ENCODE assay signal across 12 cellular contexts in the genomic region with DNA sequence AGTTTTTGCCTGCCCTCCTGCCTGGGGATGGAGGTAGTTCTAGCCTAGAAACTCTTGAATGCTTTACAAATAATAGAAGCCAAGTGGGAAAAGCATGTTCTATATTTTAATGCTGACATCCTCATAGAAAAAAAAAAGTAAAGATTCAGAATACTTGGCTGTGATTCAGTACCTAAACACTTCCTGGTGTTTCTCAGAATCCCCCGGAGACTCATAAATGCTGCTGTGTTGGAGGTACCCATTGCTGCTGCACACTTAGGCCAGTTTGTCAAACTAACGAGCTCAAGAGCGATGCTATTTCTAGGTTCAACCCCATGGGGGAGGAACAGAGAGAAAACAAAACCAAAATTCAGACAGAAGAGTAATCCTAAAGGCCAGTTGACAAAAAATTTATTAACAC. TPM values are rescaled to one million over a fixed set of nuclear protein-coding genes. Genes with fewer than 3 reads are reported as not detected.
DNase-seq lines count a peak whose midpoint lies in the region; ATAC-seq, FAIRE-seq and TF ChIP-seq lines count a peak whose summit lies in the region.
"Had no signal": no experiment of that assay in that cellular context is flagged by ENCODE, and none has a peak within 500 bp of the region (broad histone marks: within the 10 kb centered on the region; RNA-seq: fewer than 3 reads in every experiment).

No MANE protein-coding gene starts in this region.

- TF ChIP-seq CTCF in bronchial epithelial cell (IDR thresholded peaks at IDR 0.05; ENCODE audit: insufficient read depth, low read length, severe bottlenecking) = no peak
- TF ChIP-seq CTCF in thyroid gland (IDR thresholded peaks at IDR 0.05) = no peak

- H3K9me3 ChIP-seq in thyroid gland = no peaks in the 10 kb centered on the region
- H3K9me3 ChIP-seq: lower lobe of right lung had no signal

- H3K27me3 ChIP-seq in bronchial epithelial cell (ENCODE audit: control insufficient read depth, insufficient read depth, low read length) (no peaks in the 10 kb centered on the region), thyroid gland (no peaks in the 10 kb centered on the region)

- H3K4me3 ChIP-seq in bronchial epithelial cell (ENCODE audit: low read depth, low read length) (no peak overlapping the region), skeletal muscle cell (ENCODE audit: low read depth, low read length) (no peak overlapping the region), thyroid gland (replicated peaks in 1 of 3) (no peak overlapping the region)
- H3K4me3 ChIP-seq: lower lobe of right lung had no signal

- H3K4me1 ChIP-seq in thyroid gland = no peaks in the 10 kb centered on the region
- H3K4me1 ChIP-seq: lower lobe of right lung had no signal

- no peaks in the 10 kb centered on the region for H3K36me3 Mint-ChIP-seq in T-helper 2 cell treated with Interferon-gamma antibody and Interleukin-4, amounts not matched to agents 5 μg/mL and 100 μg/mL, for 36 hours (ENCODE audit: low read depth)

- TF ChIP-seq POLR2A in thyroid gland (IDR thresholded peaks at IDR 0.05) = no peak

- H3K4me1 Mint-ChIP-seq in T-helper 2 cell treated with Interferon-gamma antibody and Interleukin-4, amounts not matched to agents 5 μg/mL and 100 μg/mL, for 36 hours (ENCODE audit: low read depth) = no peaks in the 10 kb centered on the region

- 67 to 72% methylated on average over 3 of the region's 3 CpGs for WGBS in thyroid gland, 2 donors

- H3K27ac ChIP-seq in thyroid gland = no peak overlapping the region
- H3K27ac ChIP-seq: lower lobe of right lung had no signal

- H3K9me3 Mint-ChIP-seq in T-helper 2 cell treated with Interferon-gamma antibody and Interleukin-4, amounts not matched to agents 5 μg/mL and 100 μg/mL, for 36 hours = no peaks in the 10 kb centered on the region

- no peaks in the 10 kb centered on the region for H3K27me3 Mint-ChIP-seq in T-helper 2 cell treated with Interferon-gamma antibody and Interleukin-4, amounts not matched to agents 5 μg/mL and 100 μg/mL, for 36 hours (ENCODE audit: low read depth)

- intact Hi-C loops in thyroid gland (cut with DNase I) = no loop called here

- DNase-seq in GM03348 (ENCODE audit: low spot score) = peak; percentile 9
- DNase-seq in LHCN-M2 (ENCODE audit: low read depth) = peak; percentile 71
- peak; percentile 7 for DNase-seq in bronchial epithelial cell (ENCODE audit: low read depth)
- peak; percentile 81 for DNase-seq in skeletal muscle cell (ENCODE audit: low read depth)
- no peak for DNase-seq in thyroid gland
- DNase-seq in T-helper 2 cell treated with Interferon-gamma antibody and Interleukin-4, amounts not matched to agents 5 μg/mL and 100 μg/mL, for 36 hours (ENCODE audit: low spot score) = no peak
- DNase-seq: lower lobe of right lung; NCI-H2029; stimulated activated CD4-positive, alpha-beta T cell treated with anti-CD3 and anti-CD28 coated beads, Interleukin-2, amount 100 ng/mL, for 48 hours; stimulated activated naive CD8-positive, alpha-beta T cell treated with anti-CD3 and anti-CD28 coated beads, Interleukin-15, Interleukin-2, amounts not matched to agents 100 U/mL and 50 U/mL, for 24 hours had no signal

- H3K36me3 ChIP-seq in bronchial epithelial cell (ENCODE audit: control insufficient read depth, insufficient read depth, low read length) (no peaks in the 10 kb centered on the region), thyroid gland (no peaks in the 10 kb centered on the region)
- H3K36me3 ChIP-seq: lower lobe of right lung had no signal

- FAIRE-seq in bronchial epithelial cell (lab: Jason Lieb, UNC) = no peak

- ATAC-seq in HG02759 (IDR thresholded peaks at IDR 0.05; ENCODE audit: unreplicated experiment) = no peak
- ATAC-seq: lower lobe of right lung; Panc1; stimulated activated naive CD8-positive, alpha-beta T cell treated with anti-CD3 and anti-CD28 coated beads, Interleukin-15, Interleukin-2, amounts not matched to agents 100 U/mL and 50 U/mL, for 24 hours had no signal

- H3K4me3 Mint-ChIP-seq in T-helper 2 cell treated with Interferon-gamma antibody and Interleukin-4, amounts not matched to agents 5 μg/mL and 100 μg/mL, for 36 hours = no peak overlapping the region

- H3K27ac Mint-ChIP-seq in T-helper 2 cell treated with Interferon-gamma antibody and Interleukin-4, amounts not matched to agents 5 μg/mL and 100 μg/mL, for 36 hours = no peak overlapping the region

RNA-seq across cellular contexts. Expression of a gene that starts 38.8 kb away (rescaled TPM):
- total RNA-seq in LHCN-M2 (2014; rRNA removed) (8.3 and 9.1 TPM in 2 replicates), bronchial epithelial cell (27.5 and 49.8 TPM in 2 replicates), thyroid gland (10 to 100 TPM; 13.2 to 16.3 (median 13.4) TPM)
- polyA plus RNA-seq in LHCN-M2 (2012) = 6.2 TPM

Comparison
In these comparisons a context has a peak if more than half of its experiments do, and no peak if none do; other contexts are left out.
1. DNase-seq: peak in GM03348 (single experiment), LHCN-M2 (single experiment), bronchial epithelial cell (single experiment) and skeletal muscle cell (single experiment); none in thyroid gland (0 of 2) and T-helper 2 cell treated with Interferon-gamma antibody and Interleukin-4, amounts not matched to agents 5 μg/mL and 100 μg/mL, for 36 hours (single experiment).